21 cellular contexts compared by ENCODE assay signal in genomic region chr13:45385912-45386311, GRCh38. TPM values are rescaled to one million over a fixed set of nuclear protein-coding genes. Genes with fewer than 3 reads are reported as not detected.
DNase-seq lines count a peak whose midpoint lies in the region; ATAC-seq and TF ChIP-seq lines count a peak whose summit lies in the region.
"Had no signal": no experiment of that assay in that cellular context is flagged by ENCODE, and none has a peak within 500 bp of the region (broad histone marks: within the 10 kb centered on the region; RNA-seq: fewer than 3 reads in every experiment).

No MANE protein-coding gene starts in this region.

- ATAC-seq in left cardiac atrium, result peak; percentile 34 to 65
- ATAC-seq in right lobe of liver, result peak; percentile 36 to 80 (median 61)

- intact Hi-C loops in adrenal gland (cut with DNase I), result no loop called here
- intact Hi-C loops in left cardiac atrium (cut with DNase I), result no loop called here
- intact Hi-C loops in right lobe of liver (cut with DNase I), result no loop called here

- no peak overlapping the region for H3K4me3 ChIP-seq in adrenal gland
- H3K4me3 ChIP-seq in right lobe of liver, result no peak overlapping the region
- H3K4me3 ChIP-seq in H7 (ENCODE audit: insufficient read depth, low read depth, low read length), result no peak overlapping the region
- H3K4me3 ChIP-seq: Peyer's patch had no signal

- H3K27ac ChIP-seq in adrenal gland (peak overlapping the region in 1 of 5 donors; percentile 46), right lobe of liver (no peak overlapping the region)
- H3K27ac ChIP-seq: Peyer's patch had no signal

- no peak for TF ChIP-seq CTCF in adrenal gland (IDR thresholded peaks at IDR 0.05)
- TF ChIP-seq CTCF in right lobe of liver (IDR thresholded peaks at IDR 0.05), result no peak

- H3K9me3 ChIP-seq in adrenal gland (replicated peaks in 1 of 3) (no peaks in the 10 kb centered on the region), right lobe of liver (no peaks in the 10 kb centered on the region)
- H3K9me3 ChIP-seq: BE2C, Peyer's patch had no signal

- WGBS in adrenal gland, 4 donors, result 52 to 70% (median 59%) methylated on average over 3 to 4 of the region's 4 CpGs
- 82% methylated on average over 4 of the region's 4 CpGs for whole genome bisulfite sequencing in right lobe of liver (ENCODE audit: insufficient coverage, low coverage, low lambda C conversion rate, missing lambda C conversion rate)

- H3K36me3 ChIP-seq in adrenal gland (replicated peaks in 1 of 2) (peaks cover 0 to 3% of the 10 kb centered on the region in 2 donors), right lobe of liver (no peaks in the 10 kb centered on the region), H7 (replicated peaks; ENCODE audit: control insufficient read depth, insufficient read depth, low read length) (peaks cover 1% of the 10 kb centered on the region; the same call in 1 of the 2 replicates)
- H3K36me3 ChIP-seq: BE2C had no signal

- TF ChIP-seq POLR2A in adrenal gland (IDR thresholded peaks at IDR 0.05), result no peak
- no peak for TF ChIP-seq POLR2A in right lobe of liver (IDR thresholded peaks at IDR 0.05)

- H3K4me1 ChIP-seq in adrenal gland (replicated peaks in 1 of 2) (peaks cover 8% of the 10 kb centered on the region in 2 donors), right lobe of liver (peaks cover 0 to 9% (median 0%) of the 10 kb centered on the region in 4 donors)
- H3K4me1 ChIP-seq: BE2C, Peyer's patch had no signal

- DNase-seq in MV-4-11 (lab: John Stamatoyannopoulos, UW), result peak; percentile 58
- DNase-seq in adrenal gland, result peak in 6 of 7 donors; percentile 56 to 81 (median 70)
- no peak for DNase-seq in left cardiac atrium
- no peak for DNase-seq in right lobe of liver
- no peak for DNase-seq in SKM-1 treated with dmso at 0.1 percent for 144 hours (lab: John Stamatoyannopoulos, UW; ENCODE audit: unreplicated experiment)
- DNase-seq in H7, result no peak
- DNase-seq in activated CD4-positive, CD25-positive, alpha-beta regulatory T cell (lab: John Stamatoyannopoulos, UW), result no peak
- DNase-seq in RKO (ENCODE audit: low spot score), result no peak
- DNase-seq: BE2C; CD4-positive, CD25-positive, alpha-beta regulatory T cell; COR-L47; DMS79; KBM-7; MM.1S; NCI-H1105; NCI-H146; NCI-H2029; NCI-H2171; NCI-H345; NCI-H524; Peyer's patch had no signal

- H3K27me3 ChIP-seq in adrenal gland, result no peaks in the 10 kb centered on the region
- no peaks in the 10 kb centered on the region for H3K27me3 ChIP-seq in right lobe of liver
- H3K27me3 ChIP-seq in H7 (ENCODE audit: control insufficient read depth, insufficient read depth, low read length), result no peaks in the 10 kb centered on the region
- H3K27me3 ChIP-seq: BE2C, Peyer's patch had no signal

RNA-seq across cellular contexts. Expression of gene SLC25A30, which starts 32.3 kb away (rescaled TPM):
- total RNA-seq in adrenal gland, result 10 to 100 TPM; 16.6 to 45.6 (median 19.0) TPM
- polyA plus RNA-seq in adrenal gland, result 10 to 100 TPM in 1 of 3 donors, 1 to 10 TPM in 2; 3.4 to 34.7 (median 7.2) TPM
- total RNA-seq in left cardiac atrium, result 10 to 100 TPM; 57.9 to 73.8 TPM
- total RNA-seq in right lobe of liver, result 10 to 100 TPM; 16.1 to 60.4 (median 45.0) TPM
- total RNA-seq in H7 (2014; rRNA removed; shearing (Covaris generic)), result 1.0 and 2.2 TPM in 2 replicates

RNA-seq across cellular contexts. Expression of gene TPT1, which starts 44.9 kb away (rescaled TPM):
- total RNA-seq in adrenal gland, result 1,000 to 10,000 TPM; 1,778 to 5,574 (median 3,411) TPM
- 1,000 to 10,000 TPM; 4,931 to 8,150 (median 5,619) TPM for polyA plus RNA-seq in adrenal gland
- 1,000 to 10,000 TPM; 3,599 to 3,935 TPM for total RNA-seq in left cardiac atrium
- total RNA-seq in right lobe of liver, result 1,000 to 10,000 TPM; 1,466 to 3,393 (median 2,295) TPM
- total RNA-seq in H7 (2014; rRNA removed; shearing (Covaris generic)), result 1,060 and 1,417 TPM in 2 replicates

Comparison
In these comparisons a context has a peak if more than half of its experiments do, and no peak if none do; other contexts are left out.
1. DNase-seq: peak in MV-4-11 (single experiment) and adrenal gland (6 of 7); none in left cardiac atrium (single experiment), right lobe of liver (0 of 3), SKM-1 treated with dmso at 0.1 percent for 144 hours (single experiment), H7 (single experiment), activated CD4-positive, CD25-positive, alpha-beta regulatory T cell (0 of 4) and RKO (single experiment).